In the genomic region with DNA sequence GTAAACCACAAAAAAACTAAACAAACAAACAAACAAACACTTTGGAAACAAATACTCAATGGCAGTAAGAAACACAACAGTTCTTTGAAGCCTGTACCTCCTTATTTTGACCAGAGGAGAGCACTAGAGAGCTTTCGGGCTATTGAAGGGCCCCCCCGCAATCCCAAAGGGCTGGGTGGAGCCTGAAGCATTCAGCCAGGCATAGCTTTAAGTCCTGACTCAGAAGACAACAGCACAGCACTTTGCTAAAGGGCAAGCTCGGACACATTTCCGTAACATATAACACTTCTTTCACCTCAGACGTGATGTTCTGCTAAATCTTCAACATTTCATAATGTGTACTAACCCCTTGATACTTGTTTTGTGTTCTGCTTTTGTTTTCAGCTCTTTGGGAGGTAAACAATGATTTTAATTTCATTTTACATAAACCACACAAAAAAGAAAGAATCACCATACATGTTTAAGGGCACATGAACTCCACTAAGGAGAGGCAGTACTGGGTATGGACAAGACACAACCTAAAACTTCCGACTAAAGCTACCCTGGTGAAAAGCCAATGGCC, we compare ENCODE assay signal across 8 cellular contexts. TPM values are rescaled to one million over a fixed set of nuclear protein-coding genes. Genes with fewer than 3 reads are reported as not detected.
DNase-seq lines count a peak whose midpoint lies in the region; ATAC-seq, FAIRE-seq and TF ChIP-seq lines count a peak whose summit lies in the region.

No MANE protein-coding gene starts in this region.

- H2AFZ ChIP-seq in HCT116 (ENCODE audit: low read depth, low read length, poor library complexity, severe bottlenecking) = peak overlapping the region; percentile 54

- intact Hi-C loops in HCT116 (cut with micrococcal nuclease) (loop anchor here (1.0 to 10.0 kb wide), 7 partner anchors 62 to 660 kb away; partner anchors contain the start of genes LAMC2 and SMG7), kidney (cut with DNase I) (loop anchor here (10.0 kb wide), 1 partner anchor 272 kb away; no protein-coding TSS in a partner anchor)

- RAD21 ChIA-PET in HCT116 (lab: Charles Lee; ENCODE audit: low non-redundant PET in 1 of 2, low total read pairs in 2 of 2, uncharacterized antibody in 2 of 2, unreplicated experiment in 2 of 2) = interaction anchor here (0.6 to 1.4 kb wide), 10 partner anchors 57 to 356 kb away, joined by 3 to 7 read pairs (median 4); no protein-coding TSS in a partner anchor

- H3K4me1 ChIP-seq in HCT116 (ENCODE audit: control insufficient read depth in 1 of 2, insufficient read depth in 2 of 2, low read length in 2 of 2) (peaks cover 3 to 8% of the 10 kb centered on the region in 2 experiments; a peak in 3 of 4 replicates), Peyer's patch (no peaks in the 10 kb centered on the region), kidney (ENCODE audit: control insufficient read depth in 1 of 2, insufficient read depth in 1 of 2, low read depth in 1 of 2, low read length in 2 of 2) (peaks cover 0 to 5% of the 10 kb centered on the region in 2 donors)

- POLR2A ChIA-PET in HCT116 (lab: Charles Lee) = interaction anchor here (0.9 to 1.0 kb wide), 2 partner anchors 57 to 61 kb away, joined by 3 read pairs; no protein-coding TSS in a partner anchor

- peak; percentile 99 for TF ChIP-seq RAD21 in HCT116 (IDR thresholded peaks at IDR 0.05; ENCODE audit: low read depth)

- TF ChIP-seq POLR2A in HCT116 (IDR thresholded peaks at IDR 0.05; ENCODE audit: borderline replicate concordance, extremely low read depth, insufficient read depth, insufficient read length) (peak; percentile 44), Peyer's patch (IDR thresholded peaks at IDR 0.05) (no peak)

- FAIRE-seq in kidney (lab: Jason Lieb, UNC) = peak; percentile 98

- no peaks in the 10 kb centered on the region for H3K9me2 ChIP-seq in HCT116 (ENCODE audit: insufficient read depth)

- peak; percentile 85 for TF ChIP-seq CTCF in GM10266 (IDR thresholded peaks at IDR 0.05; ENCODE audit: control insufficient read depth, insufficient read depth, low read depth, missing control alignments)
- peak; percentile 89 to 97 (median 96) for TF ChIP-seq CTCF in HCT116 (IDR thresholded peaks at IDR 0.05 in 2 of 3, conservative IDR thresholded peaks at IDR 0.05 in 1 of 3; ENCODE audit: borderline replicate concordance in 1 of 3, insufficient read depth in 1 of 3, low read depth in 2 of 3, low read length in 2 of 3)
- TF ChIP-seq CTCF in Peyer's patch (IDR thresholded peaks at IDR 0.05) = peak; percentile 54 to 95 (median 86)
- peak; percentile 88 for TF ChIP-seq CTCF in kidney (IDR thresholded peaks at IDR 0.05; ENCODE audit: borderline replicate concordance, extremely low read depth, insufficient read depth)

- no peaks in the 10 kb centered on the region for H4K20me1 ChIP-seq in HCT116 (ENCODE audit: insufficient read depth)

- H3K79me2 ChIP-seq in HCT116 (ENCODE audit: insufficient read depth, low read length) = no peaks in the 10 kb centered on the region

- DNase-seq in 8988T (peak; percentile 49), GM10266 (ENCODE audit: extremely low spot score) (peak; percentile 89), HCT116 (ENCODE audit: low read depth, low spot score) (peak; percentile 79), LoVo (ENCODE audit: low spot score) (peak; percentile 94), Peyer's patch (peak; percentile 39 to 87 (median 70)), cerebellum (ENCODE audit: low spot score) (peak; percentile 83), kidney (peak; percentile 85), smooth muscle cell of the brain vasculature (ENCODE audit: low read depth, low spot score) (peak; percentile 82)

- H3K27me3 ChIP-seq in HCT116 (ENCODE audit: insufficient read depth, low read length) (no peaks in the 10 kb centered on the region), Peyer's patch (no peaks in the 10 kb centered on the region)

- peak overlapping the region; percentile 3; the same call in 1 of the 2 replicates for H3K27ac ChIP-seq in HCT116 (ENCODE audit: low read depth, low read length)
- H3K27ac ChIP-seq in Peyer's patch = peak overlapping the region in 1 of 4 donors; percentile 62
- H3K27ac ChIP-seq in kidney (ENCODE audit: low read depth in 2 of 2, low read length in 2 of 2) = peak overlapping the region in 1 of 2 donors; percentile 19

- CTCF ChIA-PET in HCT116 (lab: Charles Lee) = interaction anchor here (0.6 to 1.6 kb wide), 20 partner anchors 12 to 953 kb away, joined by 3 to 27 read pairs (median 4); no protein-coding TSS in a partner anchor

- H3K9me3 ChIP-seq in HCT116 (ENCODE audit: control insufficient read depth in 1 of 2, insufficient read depth in 1 of 2, low read depth in 1 of 2, low read length in 2 of 2) (no peaks in the 10 kb centered on the region), Peyer's patch (no peaks in the 10 kb centered on the region), kidney (ENCODE audit: control insufficient read depth in 1 of 2, low read length in 2 of 2) (no peaks in the 10 kb centered on the region)

- H3K9ac ChIP-seq in HCT116 (ENCODE audit: low read length) (peak overlapping the region; percentile 32), kidney (ENCODE audit: low read length in 2 of 2) (peak overlapping the region; percentile 11 to 51)

- H3K4me2 ChIP-seq in HCT116 (ENCODE audit: low read length) = peak overlapping the region; percentile 64

- peak; percentile 99 for ATAC-seq in HCT116

- H3K36me3 ChIP-seq in HCT116 (ENCODE audit: control insufficient read depth in 1 of 2, insufficient read depth in 2 of 2, low read length in 2 of 2) (no peaks in the 10 kb centered on the region), Peyer's patch (no peaks in the 10 kb centered on the region), kidney (ENCODE audit: control insufficient read depth in 1 of 2, insufficient read depth in 2 of 2, low read length in 2 of 2) (no peaks in the 10 kb centered on the region)

- peak overlapping the region; percentile 29 to 37 for H3K4me3 ChIP-seq in HCT116 (replicated peaks in 1 of 2; ENCODE audit: low read depth in 1 of 2, low read length in 2 of 2)
- peak overlapping the region in 1 of 4 donors; percentile 25 for H3K4me3 ChIP-seq in Peyer's patch
- H3K4me3 ChIP-seq in kidney (ENCODE audit: low read length in 2 of 2) = peak overlapping the region; percentile 50 to 59

- BruUV-seq in HCT116 (replicated peaks; lab: Mats Ljungman, UMichigan) = TSS peak; percentile 77

TF ChIP-seq in HCT116, 20 proteins besides CTCF, POLR2A, EP300 and RAD21:
- TF ChIP-seq, protein P1, sequence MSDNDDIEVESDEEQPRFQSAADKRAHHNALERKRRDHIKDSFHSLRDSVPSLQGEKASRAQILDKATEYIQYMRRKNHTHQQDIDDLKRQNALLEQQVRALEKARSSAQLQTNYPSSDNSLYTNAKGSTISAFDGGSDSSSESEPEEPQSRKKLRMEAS (IDR thresholded peaks at IDR 0.05) = peak; percentile 28; the same call in 1 of the 2 replicates
- peak; percentile 24; the same call in 1 of the 2 replicates for TF ChIP-seq FOSL1 (IDR thresholded peaks at IDR 0.05; ENCODE audit: low read depth)
- peak; percentile 54 for TF ChIP-seq SP1 (IDR thresholded peaks at IDR 0.05; ENCODE audit: low read depth)
- TF ChIP-seq CEBPB (IDR thresholded peaks at IDR 0.05; ENCODE audit: low read depth) = no peak
- TF ChIP-seq CBX3 (IDR thresholded peaks at IDR 0.05; ENCODE audit: low read depth) = 0 out of 2 replicates have a peak, but pooled peaks have one; percentile 31
- TF ChIP-seq POLR2AphosphoS5 (IDR thresholded peaks at IDR 0.05; ENCODE audit: low read depth, low read length) = peak; percentile 86
- no peak for TF ChIP-seq ELF1 (IDR thresholded peaks at IDR 0.05; ENCODE audit: borderline replicate concordance, low read depth)
- TF ChIP-seq SRF (IDR thresholded peaks at IDR 0.05; ENCODE audit: low read depth) = no peak; the same call in 1 of the 2 replicates

RNA-seq across cellular contexts. Expression of gene SHCBP1L, which starts 9.7 kb away (rescaled TPM):
- total RNA-seq in HCT116 (2021; ENCODE audit: unreplicated experiment) (not detected), Peyer's patch (not detected), cerebellum (0.09 TPM), kidney (not detected)
- not detected in 2 replicates for polyA plus RNA-seq in HCT116 (2012)
- not detected for polyA plus RNA-seq in kidney (ENCODE audit: insufficient read depth, low read depth, low replicate concordance)
